In the genomic region with DNA sequence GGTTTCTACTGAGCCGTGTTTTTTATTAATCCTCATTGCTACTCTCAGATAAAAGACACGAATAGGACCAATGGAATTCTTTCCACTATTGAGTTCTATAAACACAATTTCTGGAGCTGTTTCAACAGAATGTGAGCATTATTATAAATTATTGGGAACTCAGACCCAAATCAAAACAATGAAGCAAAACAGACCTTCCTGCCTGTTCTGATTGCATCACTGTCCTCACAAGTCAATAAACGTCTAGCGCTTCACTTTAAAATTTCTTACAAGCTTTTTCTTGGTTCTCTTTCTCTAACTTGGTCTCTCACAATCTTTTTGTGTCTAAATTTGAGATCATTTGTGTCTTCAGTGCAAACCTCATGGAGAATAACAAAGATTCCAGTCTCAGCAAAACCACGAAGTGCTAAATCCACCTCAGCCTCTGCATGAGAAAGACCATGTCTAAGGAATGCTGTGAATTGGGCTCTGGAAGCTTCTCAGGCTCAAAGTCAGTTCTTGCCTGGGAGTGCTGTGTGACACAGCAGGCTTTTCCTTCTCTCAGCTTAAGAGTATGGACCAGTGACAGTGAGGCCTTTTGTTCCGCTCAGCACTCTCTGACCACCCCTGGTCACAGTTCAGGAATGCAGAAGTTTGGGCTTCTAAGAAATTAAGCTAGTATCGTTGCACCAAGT, we compare ENCODE assay signal across 11 cellular contexts. TPM values are rescaled to one million over a fixed set of nuclear protein-coding genes. Genes with fewer than 3 reads are reported as not detected.
A peak's percentile ranks its signal among the peaks of the same experiment; 100 is the strongest.
DNase-seq lines count a peak whose midpoint lies in the region; ATAC-seq, FAIRE-seq and TF ChIP-seq lines count a peak whose summit lies in the region.
"Had no signal": no experiment of that assay in that cellular context is flagged by ENCODE, and none has a peak within 500 bp of the region (broad histone marks: within the 10 kb centered on the region; RNA-seq: fewer than 3 reads in every experiment).

No MANE protein-coding gene starts in this region.

- DNase-seq in HT1080 (ENCODE audit: low read depth) (peak; percentile 13), colonic mucosa (no peak), lower lobe of right lung (no peak), mucosa of gallbladder (ENCODE audit: low spot score) (no peak), NCI-H2196 (lab: John Stamatoyannopoulos, UW; ENCODE audit: unreplicated experiment) (no peak), GM12891 (ENCODE audit: insufficient read length, low spot score) (no peak)
- no peak for DNase-seq in stimulated activated effector memory CD8-positive, alpha-beta T cell treated with anti-CD3 and anti-CD28 coated beads, Interleukin-12 subunit alpha, Interleukin-12 subunit beta, amount 100 ng/mL, for 72 hours (ENCODE audit: low spot score in 2 of 2)
- DNase-seq: DMS79, NCI-H2107 had no signal

- no peaks in the 10 kb centered on the region for H3K36me3 ChIP-seq in colonic mucosa
- H3K36me3 ChIP-seq in lower lobe of right lung: no peaks in the 10 kb centered on the region
- H3K36me3 ChIP-seq in subcutaneous abdominal adipose tissue (ENCODE audit: control insufficient read depth in 5 of 5, insufficient read depth in 5 of 5, low read length in 5 of 5): no peaks in the 10 kb centered on the region

- FAIRE-seq in GM12891 (lab: Jason Lieb, UNC): no peak

- TF ChIP-seq CTCF in colonic mucosa (IDR thresholded peaks at IDR 0.05) (no peak), lower lobe of right lung (IDR thresholded peaks at IDR 0.05) (no peak)

- H3K9me3 ChIP-seq in colonic mucosa (no peaks in the 10 kb centered on the region), lower lobe of right lung (no peaks in the 10 kb centered on the region), subcutaneous abdominal adipose tissue (ENCODE audit: control insufficient read depth in 5 of 5, low read length in 5 of 5) (peaks cover 0 to 9% (median 3%) of the 10 kb centered on the region in 5 donors)

- no peak overlapping the region for H3K4me3 Mint-ChIP-seq in stimulated activated effector memory CD8-positive, alpha-beta T cell treated with anti-CD3 and anti-CD28 coated beads, Interleukin-12 subunit alpha, Interleukin-12 subunit beta, amount 100 ng/mL, for 72 hours

- H3K4me3 ChIP-seq in colonic mucosa (no peak overlapping the region), lower lobe of right lung (no peak overlapping the region), subcutaneous abdominal adipose tissue (ENCODE audit: low read depth in 1 of 5, low read length in 5 of 5) (peak overlapping the region in 3 of 5 donors; percentile 1 to 52 (median 44))

- H3K27ac ChIP-seq in colonic mucosa: peak overlapping the region; percentile 18
- H3K27ac ChIP-seq in lower lobe of right lung: peak overlapping the region; percentile 53
- peak overlapping the region; percentile 52 for H3K27ac ChIP-seq in subcutaneous abdominal adipose tissue (ENCODE audit: low read depth, low read length)

- no peaks in the 10 kb centered on the region for H3K36me3 Mint-ChIP-seq in stimulated activated effector memory CD8-positive, alpha-beta T cell treated with anti-CD3 and anti-CD28 coated beads, Interleukin-12 subunit alpha, Interleukin-12 subunit beta, amount 100 ng/mL, for 72 hours

- intact Hi-C loops in colonic mucosa (cut with DNase I) (no loop called here), lower lobe of right lung (cut with DNase I) (no loop called here)

- H3K4me1 Mint-ChIP-seq in stimulated activated effector memory CD8-positive, alpha-beta T cell treated with anti-CD3 and anti-CD28 coated beads, Interleukin-12 subunit alpha, Interleukin-12 subunit beta, amount 100 ng/mL, for 72 hours: no peaks in the 10 kb centered on the region

- H3K9me3 Mint-ChIP-seq in stimulated activated effector memory CD8-positive, alpha-beta T cell treated with anti-CD3 and anti-CD28 coated beads, Interleukin-12 subunit alpha, Interleukin-12 subunit beta, amount 100 ng/mL, for 72 hours: peaks cover 12% of the 10 kb centered on the region

- H3K9ac ChIP-seq in colonic mucosa (ENCODE audit: low read depth in 2 of 2, low read length in 2 of 2) (no peak overlapping the region), subcutaneous abdominal adipose tissue (ENCODE audit: low read length in 5 of 5) (peak overlapping the region in 1 of 5 donors; percentile 63)

- H3K27me3 ChIP-seq in colonic mucosa: no peaks in the 10 kb centered on the region
- H3K27me3 ChIP-seq in lower lobe of right lung (ENCODE audit: low read depth): no peaks in the 10 kb centered on the region
- no peaks in the 10 kb centered on the region for H3K27me3 ChIP-seq in subcutaneous abdominal adipose tissue (ENCODE audit: control insufficient read depth in 5 of 5, insufficient read depth in 4 of 5, low read length in 5 of 5)

- no peaks in the 10 kb centered on the region for H3K4me1 ChIP-seq in colonic mucosa
- H3K4me1 ChIP-seq in lower lobe of right lung: no peaks in the 10 kb centered on the region
- H3K4me1 ChIP-seq in subcutaneous abdominal adipose tissue (ENCODE audit: control insufficient read depth in 5 of 5, insufficient read depth in 5 of 5, low read length in 5 of 5): peaks cover 0 to 25% (median 10%) of the 10 kb centered on the region in 5 donors

- no peak overlapping the region for H3K27ac Mint-ChIP-seq in stimulated activated effector memory CD8-positive, alpha-beta T cell treated with anti-CD3 and anti-CD28 coated beads, Interleukin-12 subunit alpha, Interleukin-12 subunit beta, amount 100 ng/mL, for 72 hours

- no peak for TF ChIP-seq POLR2A in GM12891 (IDR thresholded peaks at IDR 0.05; ENCODE audit: low read depth, low read length)

- ATAC-seq in lower lobe of right lung: peak in 1 of 2 donors; percentile 43
- ATAC-seq in stimulated activated effector memory CD8-positive, alpha-beta T cell treated with anti-CD3 and anti-CD28 coated beads, Interleukin-12 subunit alpha, Interleukin-12 subunit beta, amount 100 ng/mL, for 72 hours: no peak

TF ChIP-seq in GM12891, 5 proteins besides CTCF, POLR2A, EP300 and RAD21:
- TF ChIP-seq PAX5 (IDR thresholded peaks at IDR 0.05; ENCODE audit: insufficient read depth, low read length, severe bottlenecking): no peak
- TF ChIP-seq SPI1 (IDR thresholded peaks at IDR 0.05; ENCODE audit: low read depth, low read length): no peak
- no peak for TF ChIP-seq POLR2AphosphoS5 (IDR thresholded peaks at IDR 0.05; ENCODE audit: low read depth, low read length)
- TF ChIP-seq POU2F2 (IDR thresholded peaks at IDR 0.05; ENCODE audit: low read depth, low read length): no peak
- TF ChIP-seq TAF1 (IDR thresholded peaks at IDR 0.05; ENCODE audit: low read depth, low read length): no peak

RNA-seq across cellular contexts. Expression of a gene that starts 22.8 kb away (rescaled TPM):
- 2.5 TPM in 1 of 2 replicates, not detected in the other for total RNA-seq in HT1080 (2014; rRNA removed; shearing (Covaris generic))
- 1.1 and 1.4 TPM in 2 replicates for polyA plus RNA-seq in HT1080 (2015; cell fraction: cytosol; rRNA removed)
- polyA plus RNA-seq in HT1080 (2015; cell fraction: nucleus; rRNA removed): 1.1 and 1.7 TPM in 2 replicates
- total RNA-seq in colonic mucosa (1 to 10 TPM; 1.9 to 2.9 TPM), lower lobe of right lung (13.1 TPM), mucosa of gallbladder (11.2 TPM)
- polyA plus RNA-seq in GM12891 (2012; ENCODE audit: low read depth, missing spikeins): not detected
- total RNA-seq: HT-29 had no signal

Comparison
In these comparisons a context has a peak if more than half of its experiments do, and no peak if none do; other contexts are left out.
1. H3K4me3 ChIP-seq: peak in subcutaneous abdominal adipose tissue (3 of 5); none in colonic mucosa (single experiment) and lower lobe of right lung (single experiment).
2. Peak in every context shown above with its lines, with median percentiles within 50 percentile points of each other: H3K27ac ChIP-seq.